In genomic region chr19:46186101-46186716, GRCh38 we compare ENCODE assay signal across 1 cellular context.
TF ChIP-seq lines count a peak whose summit lies in the region.

No MANE protein-coding gene starts in this region.

TF ChIP-seq in H1, 55 proteins besides CTCF, POLR2A, EP300 and RAD21:
- no peak for TF ChIP-seq PHF8 (conservative IDR thresholded peaks at IDR 0.05; ENCODE audit: low read depth, low read length)
- TF ChIP-seq TBP (IDR thresholded peaks at IDR 0.05; ENCODE audit: low read depth, low read length): peak; percentile 66; the same call in 1 of the 2 replicates
